In genomic region chr10:105161149-105161548, GRCh38 we compare ENCODE assay signal across 35 cellular contexts.
"Had no signal": no experiment of that assay in that cellular context is flagged by ENCODE, and none has a peak within 500 bp of the region (broad histone marks: within the 10 kb centered on the region; RNA-seq: fewer than 3 reads in every experiment).

No MANE protein-coding gene starts in this region.

- H3K4me3 ChIP-seq: MG63 had no signal

- H3K27me3 ChIP-seq: MG63 had no signal

- H3K9me3 ChIP-seq: MG63 had no signal

- DNase-seq: Karpas-422, Kasumi-1, MG63, MM.1S, MV-4-11, NCI-H1048, NCI-H1092, NCI-H1092 treated with DMSO at 0.1 percent for 48 hours, NCI-H1105, NCI-H1105 treated with DMSO at 0.1 percent for 48 hours, NCI-H1417, NCI-H1417 treated with DMSO at 0.1 percent for 48 hours, NCI-H1436, NCI-H1436 treated with DMSO at 0.1 percent for 48 hours, NCI-H146, NCI-H1694, NCI-H1694 treated with DMSO at 0.1 percent for 48 hours, NCI-H187, NCI-H187 treated with DMSO at 0.1 percent for 48 hours, NCI-H1930, NCI-H2029, NCI-H2029 treated with DMSO at 0.1 percent for 48 hours, NCI-H2081, NCI-H2081 treated with DMSO at 0.1 percent for 48 hours, NCI-H2107, NCI-H2171, NCI-H2171 treated with DMSO at 0.1 percent for 48 hours, NCI-H2227 treated with DMSO at 0.1 percent for 48 hours, NCI-H226, NCI-H345, NCI-H446, NCI-H446 treated with DMSO at 0.1 percent for 48 hours, NCI-H510A, NCI-H510A treated with DMSO at 0.1 percent for 48 hours, NCI-H524 had no signal

- H3K36me3 ChIP-seq: MG63 had no signal
